ENCODE assay signal across 7 cellular contexts in genomic region chr17:42518046-42518754, GRCh38. TPM values are rescaled to one million over a fixed set of nuclear protein-coding genes. Genes with fewer than 3 reads are reported as not detected.
DNase-seq lines count a peak whose midpoint lies in the region; ATAC-seq and TF ChIP-seq lines count a peak whose summit lies in the region.

No MANE protein-coding gene starts in this region.

- peak overlapping the region; percentile 100 for H3K4ac ChIP-seq in IMR-90 (ENCODE audit: low read depth, low read length)

- BruUV-seq in IMR-90 (replicated peaks; lab: Mats Ljungman, UMichigan) = no TSS peak

- peak; percentile 74 for TF ChIP-seq POLR2A in IMR-90 (IDR thresholded peaks at IDR 0.05; ENCODE audit: low read depth, low read length)

- peak overlapping the region; percentile 99 for H3K56ac ChIP-seq in IMR-90 (ENCODE audit: extremely low read depth, insufficient read depth, low read length)

- H4K20me1 ChIP-seq in IMR-90 (ENCODE audit: insufficient read depth, low read length) = no peaks in the 10 kb centered on the region; the same call in 1 of the 2 replicates

- in situ Hi-C loops in IMR-90 (cut with MboI; ENCODE audit: low sequenced_read_pairs) (no loop called here), astrocyte of the cerebellum (cut with HindIII; ENCODE audit: low sequenced_read_pairs) (loop anchor here (5.0 to 10.0 kb wide), 2 partner anchors 96 to 203 kb away; partner anchors contain the start of gene CAVIN1)

- H3K4me3 ChIP-seq in IMR-90 (ENCODE audit: insufficient read depth, low read depth, low read length) = no peak overlapping the region
- H3K4me3 ChIP-seq in astrocyte of the cerebellum (ENCODE audit: low read depth, low read length) = no peak overlapping the region
- H3K4me3 ChIP-seq in kidney epithelial cell (ENCODE audit: low read depth, low read length) = no peak overlapping the region
- peak overlapping the region in 4 of 5 donors; percentile 9 to 32 (median 18) for H3K4me3 ChIP-seq in subcutaneous abdominal adipose tissue (ENCODE audit: low read depth in 1 of 5, low read length in 5 of 5)

- H3K27ac ChIP-seq in IMR-90 (ENCODE audit: insufficient read depth, low read length) (peak overlapping the region; percentile 99), subcutaneous abdominal adipose tissue (ENCODE audit: low read depth, low read length) (peak overlapping the region; percentile 100)

- peak; percentile 11; the same call in 1 of the 2 replicates for TF ChIP-seq RAD21 in IMR-90 (IDR thresholded peaks at IDR 0.05; ENCODE audit: low read length)

- peak overlapping the region; percentile 99 for H2BK5ac ChIP-seq in IMR-90 (ENCODE audit: low read depth, low read length, poor library complexity, severe bottlenecking)

- peak; percentile 13 for ATAC-seq in IMR-90 (ENCODE audit: low read depth)

- H4K5ac ChIP-seq in IMR-90 (ENCODE audit: low read depth, low read length) = peak overlapping the region; percentile 97

- peak overlapping the region; percentile 100 for H2BK15ac ChIP-seq in IMR-90 (ENCODE audit: low read depth, low read length)

- dilution Hi-C loops in IMR-90 (cut with HindIII; ENCODE audit: low sequenced_read_pairs, unreplicated experiment) = no loop called here

- H2BK20ac ChIP-seq in IMR-90 (ENCODE audit: low read depth, low read length) = peak overlapping the region; percentile 99

- peaks cover 9 to 67% of the 10 kb centered on the region in 2 experiments; a peak in 3 of 4 replicates for H3K79me1 ChIP-seq in IMR-90 (ENCODE audit: low read depth in 1 of 2, low read length in 2 of 2)

- peak overlapping the region; percentile 99 for H2AK5ac ChIP-seq in IMR-90 (ENCODE audit: low read depth, low read length)

- H3K9me1 ChIP-seq in IMR-90 (ENCODE audit: insufficient read depth, low read length) = peaks cover 41% of the 10 kb centered on the region

- H3K9me3 ChIP-seq in IMR-90 (ENCODE audit: control insufficient read depth, insufficient read depth, low read length) = no peaks in the 10 kb centered on the region
- H3K9me3 ChIP-seq in subcutaneous abdominal adipose tissue (ENCODE audit: control insufficient read depth in 5 of 5, low read length in 5 of 5) = no peaks in the 10 kb centered on the region

- POLR2A ChIA-PET in IMR-90 (lab: Charles Lee; ENCODE audit: unreplicated experiment) = interaction anchor here (1.3 to 4.2 kb wide), 2 partner anchors 9 to 95 kb away, joined by 4 to 17 read pairs; partner anchors contain the start of gene CAVIN1

- H3K23ac ChIP-seq in IMR-90 (ENCODE audit: low read depth, low read length) = peak overlapping the region; percentile 100

- H3K36me3 ChIP-seq in IMR-90 (ENCODE audit: control insufficient read depth, insufficient read depth, low read length) (peaks cover 2% of the 10 kb centered on the region; the same call in 1 of the 2 replicates), kidney epithelial cell (ENCODE audit: control insufficient read depth, insufficient read depth, low read length) (no peaks in the 10 kb centered on the region), subcutaneous abdominal adipose tissue (ENCODE audit: control insufficient read depth in 5 of 5, insufficient read depth in 5 of 5, low read length in 5 of 5) (peaks cover 0 to 36% (median 14%) of the 10 kb centered on the region in 5 donors)

- H3K9ac ChIP-seq in IMR-90 (ENCODE audit: low read depth, low read length) = peak overlapping the region; percentile 57
- peak overlapping the region; percentile 67 to 92 (median 75) for H3K9ac ChIP-seq in subcutaneous abdominal adipose tissue (ENCODE audit: low read length in 5 of 5)

- H3K4me1 ChIP-seq in IMR-90 (ENCODE audit: control insufficient read depth, insufficient read depth, low read length) = peaks cover 73% of the 10 kb centered on the region
- peaks cover 60 to 94% (median 92%) of the 10 kb centered on the region in 5 donors for H3K4me1 ChIP-seq in subcutaneous abdominal adipose tissue (ENCODE audit: control insufficient read depth in 5 of 5, insufficient read depth in 5 of 5, low read length in 5 of 5)

- peak overlapping the region; percentile 47 for H3K4me2 ChIP-seq in IMR-90 (ENCODE audit: low read depth, low read length)

- no peak for TF ChIP-seq CTCF in IMR-90 (conservative IDR thresholded peaks at IDR 0.05; ENCODE audit: low read depth, low read length)
- no peak for TF ChIP-seq CTCF in astrocyte of the cerebellum (IDR thresholded peaks at IDR 0.05; ENCODE audit: low read depth, low read length, missing control alignments)
- no peak for TF ChIP-seq CTCF in kidney epithelial cell (IDR thresholded peaks at IDR 0.05; ENCODE audit: insufficient read depth, low read length, poor library complexity, severe bottlenecking)

- peak overlapping the region; percentile 100 for H2BK120ac ChIP-seq in IMR-90 (ENCODE audit: low read depth, low read length)

- WGBS in IMR-90 (ENCODE audit: extremely low coverage in 2 of 2, insufficient read length in 1 of 2), 2 experiments = 0% methylated on average over 2 of the region's 9 CpGs; no CpG with 5 or more reads in 1 of the 2 experiments

- peak overlapping the region; percentile 77 for H2AFZ ChIP-seq in IMR-90 (replicated peaks; ENCODE audit: low read length, poor library complexity)

- DNase-seq in IMR-90 = peak; percentile 98
- DNase-seq in astrocyte of the cerebellum (ENCODE audit: low read depth) = peak; percentile 76
- peak; percentile 73 for DNase-seq in kidney epithelial cell (ENCODE audit: low read depth)
- DNase-seq in epidermal melanocyte (ENCODE audit: insufficient read length, low spot score) = no peak
- DNase-seq in NCI-H2081 (lab: John Stamatoyannopoulos, UW) = no peak
- no peak for DNase-seq in NK-92 treated with Interleukin-12 subunit alpha and Interleukin-12 subunit beta, amount 100 ng/mL, for 24 hours (lab: John Stamatoyannopoulos, UW)

- CTCF ChIA-PET in IMR-90 (lab: Yijun Ruan, JAX) = interaction anchor here (0.5 to 2.8 kb wide), 9 partner anchors 9 to 552 kb away, joined by 3 to 14 read pairs (median 4); partner anchors contain the start of gene CAVIN1

- H3K14ac ChIP-seq in IMR-90 (replicated peaks; ENCODE audit: low read depth, low read length) = peak overlapping the region; percentile 99

- peak overlapping the region; percentile 95 for H3K18ac ChIP-seq in IMR-90 (ENCODE audit: low read depth, low read length)

- intact Hi-C loops in IMR-90 (cut with micrococcal nuclease) = loop anchor here (5.0 kb wide), 1 partner anchor 111 kb away; no protein-coding TSS in a partner anchor

- H4K8ac ChIP-seq in IMR-90 (ENCODE audit: low read depth in 2 of 2, low read length in 2 of 2) = peak overlapping the region; percentile 98 to 100

- peak overlapping the region; percentile 100 for H4K91ac ChIP-seq in IMR-90 (ENCODE audit: insufficient read depth, low read depth, low read length)

- H2AK9ac ChIP-seq in IMR-90 (replicated peaks; ENCODE audit: low read depth, low read length, poor library complexity) = peak overlapping the region; percentile 99

- H3K27me3 ChIP-seq in IMR-90 (ENCODE audit: control insufficient read depth, insufficient read depth, low read length) (no peaks in the 10 kb centered on the region), kidney epithelial cell (ENCODE audit: control insufficient read depth, insufficient read depth, low read length) (no peaks in the 10 kb centered on the region), subcutaneous abdominal adipose tissue (ENCODE audit: control insufficient read depth in 5 of 5, insufficient read depth in 4 of 5, low read length in 5 of 5) (no peaks in the 10 kb centered on the region)

TF ChIP-seq in IMR-90, 13 proteins besides CTCF, POLR2A, EP300 and RAD21 (continues in another document):
- TF ChIP-seq CEBPB (IDR thresholded peaks at IDR 0.05; ENCODE audit: low read depth, low read length) (no peak), RFX5 (IDR thresholded peaks at IDR 0.05; ENCODE audit: low read depth, low read length) (no peak), CHD1 (IDR thresholded peaks at IDR 0.05; ENCODE audit: low read depth, low read length) (no peak; the same call in 1 of the 2 replicates), MXI1 (IDR thresholded peaks at IDR 0.05; ENCODE audit: borderline replicate concordance, low read depth, low read length) (no peak), MAZ (IDR thresholded peaks at IDR 0.05; ENCODE audit: borderline replicate concordance, low read depth, low read length) (peak; percentile 80), ELK1 (IDR thresholded peaks at IDR 0.05; ENCODE audit: borderline replicate concordance, low read depth, low read length) (no peak)

RNA-seq across cellular contexts. Expression of gene NAGLU, which starts 17.8 kb away (rescaled TPM):
- total RNA-seq in IMR-90 (2012; rRNA removed) (6.5 and 7.5 TPM in 2 replicates), kidney epithelial cell (46.2 and 49.2 TPM in 2 replicates)
- 29.2 TPM in 2 replicates for polyA plus RNA-seq in IMR-90 (2012; rRNA removed)
- 17.3 and 46.5 TPM in 2 replicates for polyA plus RNA-seq in IMR-90 (2012; cell fraction: cytosol; rRNA removed)
- 42.7 and 138 TPM in 2 replicates for polyA plus RNA-seq in IMR-90 (2012; cell fraction: nucleus; rRNA removed; ENCODE audit: low replicate concordance)

RNA-seq across cellular contexts. Expression of gene HSD17B1, which starts 34.5 kb away (rescaled TPM):
- total RNA-seq in IMR-90 (2012; rRNA removed) = 0.56 and 0.72 TPM in 2 replicates
- 1.4 and 2.9 TPM in 2 replicates for polyA plus RNA-seq in IMR-90 (2012; rRNA removed)
- 1.4 and 2.6 TPM in 2 replicates for polyA plus RNA-seq in IMR-90 (2012; cell fraction: cytosol; rRNA removed)
- polyA plus RNA-seq in IMR-90 (2012; cell fraction: nucleus; rRNA removed; ENCODE audit: low replicate concordance) = 1.5 and 3.3 TPM in 2 replicates
- total RNA-seq in kidney epithelial cell = 0.34 and 1.8 TPM in 2 replicates

RNA-seq across cellular contexts. Expression of gene COASY, which starts 43.7 kb away (rescaled TPM):
- total RNA-seq in IMR-90 (2012; rRNA removed) (9.7 and 10.6 TPM in 2 replicates), kidney epithelial cell (26.8 and 34.3 TPM in 2 replicates)
- polyA plus RNA-seq in IMR-90 (2012; rRNA removed) = 44.0 and 46.6 TPM in 2 replicates
- 32.3 and 40.6 TPM in 2 replicates for polyA plus RNA-seq in IMR-90 (2012; cell fraction: cytosol; rRNA removed)
- 76.9 and 130 TPM in 2 replicates for polyA plus RNA-seq in IMR-90 (2012; cell fraction: nucleus; rRNA removed; ENCODE audit: low replicate concordance)

RNA-seq across cellular contexts. Expression of gene MLX, which starts 48.7 kb away (rescaled TPM):
- total RNA-seq in IMR-90 (2012; rRNA removed) (37.5 and 37.8 TPM in 2 replicates), kidney epithelial cell (33.9 and 35.9 TPM in 2 replicates)
- polyA plus RNA-seq in IMR-90 (2012; rRNA removed) = 45.5 and 45.6 TPM in 2 replicates
- 17.2 and 19.2 TPM in 2 replicates for polyA plus RNA-seq in IMR-90 (2012; cell fraction: cytosol; rRNA removed)
- 115 and 123 TPM in 2 replicates for polyA plus RNA-seq in IMR-90 (2012; cell fraction: nucleus; rRNA removed; ENCODE audit: low replicate concordance)

RNA-seq across cellular contexts. Expression of gene PSMC3IP, which starts 59.3 kb away (rescaled TPM):
- total RNA-seq in IMR-90 (2012; rRNA removed) (5.6 and 8.9 TPM in 2 replicates), kidney epithelial cell (3.9 and 7.9 TPM in 2 replicates)
- 9.8 and 11.1 TPM in 2 replicates for polyA plus RNA-seq in IMR-90 (2012; rRNA removed)
- 2.9 and 5.3 TPM in 2 replicates for polyA plus RNA-seq in IMR-90 (2012; cell fraction: cytosol; rRNA removed)
- polyA plus RNA-seq in IMR-90 (2012; cell fraction: nucleus; rRNA removed; ENCODE audit: low replicate concordance) = 6.5 and 20.3 TPM in 2 replicates

Comparison
In these comparisons a context has a peak if more than half of its experiments do, and no peak if none do; other contexts are left out.
1. DNase-seq: peak in IMR-90 (single experiment), astrocyte of the cerebellum (single experiment) and kidney epithelial cell (single experiment); none in epidermal melanocyte (single experiment), NCI-H2081 (0 of 2) and NK-92 treated with Interleukin-12 subunit alpha and Interleukin-12 subunit beta, amount 100 ng/mL, for 24 hours (single experiment).
2. H3K4me3 ChIP-seq: peak in subcutaneous abdominal adipose tissue (4 of 5); none in IMR-90 (single experiment), astrocyte of the cerebellum (single experiment) and kidney epithelial cell (single experiment).